ENCODE assay signal across 8 cellular contexts in the genomic region with DNA sequence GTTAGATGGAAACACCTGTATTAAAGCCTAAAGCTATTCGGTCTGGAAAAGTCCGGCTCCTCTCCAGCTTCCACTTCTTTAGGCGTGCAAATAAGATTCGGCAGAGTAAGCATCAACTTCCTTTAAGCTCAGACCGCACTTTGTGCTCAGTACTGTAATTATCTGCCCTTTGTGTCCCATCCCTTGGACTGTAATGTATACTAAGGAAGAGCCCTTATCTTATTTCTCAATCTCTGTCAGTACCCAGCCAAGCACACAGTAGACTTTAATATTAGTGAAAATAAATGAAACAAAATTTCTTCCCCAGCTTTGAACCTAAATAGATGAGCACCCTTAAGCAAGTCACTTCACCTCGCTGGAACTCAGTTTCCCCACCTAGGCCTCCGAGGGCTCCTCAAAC. TPM values are rescaled to one million over a fixed set of nuclear protein-coding genes. Genes with fewer than 3 reads are reported as not detected.
DNase-seq lines count a peak whose midpoint lies in the region; ATAC-seq and TF ChIP-seq lines count a peak whose summit lies in the region.

No MANE protein-coding gene starts in this region.

- H3K4me1 Mint-ChIP-seq in activated CD4-positive, alpha-beta T cell treated with anti-CD3 and anti-CD28 coated beads for 36 hours = peaks cover 41% of the 10 kb centered on the region
- peaks cover 58% of the 10 kb centered on the region for H3K4me1 Mint-ChIP-seq in activated CD4-positive, alpha-beta memory T cell treated with anti-CD3 and anti-CD28 coated beads, Interleukin-2, amount 10 ng/mL, durations not matched to agents 7 days and 5 days

- H3K4me3 ChIP-seq in heart left ventricle (peak overlapping the region; percentile 55 to 80 (median 72)), rectal smooth muscle tissue (ENCODE audit: low read length) (peak overlapping the region; percentile 94)

- peak; percentile 24 for ATAC-seq in activated CD4-positive, alpha-beta T cell treated with anti-CD3 and anti-CD28 coated beads for 36 hours
- peak; percentile 8 for ATAC-seq in HG03457 (IDR thresholded peaks at IDR 0.05; ENCODE audit: unreplicated experiment)
- peak in 3 of 4 donors; percentile 10 to 44 (median 35) for ATAC-seq in heart left ventricle

- peaks cover 4 to 51% (median 24%) of the 10 kb centered on the region in 12 donors for H3K4me1 ChIP-seq in heart left ventricle
- peaks cover 3% of the 10 kb centered on the region for H3K4me1 ChIP-seq in rectal smooth muscle tissue (ENCODE audit: control insufficient read depth, insufficient read depth, low read length)

- no peak for DNase-seq in activated CD4-positive, alpha-beta T cell treated with anti-CD3 and anti-CD28 coated beads for 36 hours
- no peak for DNase-seq in activated CD4-positive, alpha-beta T cell treated with anti-CD3 and anti-CD28 coated beads, Interleukin-2, amount 50 U/mL, for 48 hours
- DNase-seq in activated CD4-positive, alpha-beta memory T cell treated with anti-CD3 and anti-CD28 coated beads, Interleukin-2, amount 10 ng/mL, durations not matched to agents 7 days and 5 days = no peak
- no peak for DNase-seq in heart left ventricle
- no peak for DNase-seq in OCI-M2 (lab: John Stamatoyannopoulos, UW; ENCODE audit: unreplicated experiment)
- DNase-seq in cerebellar nuclear complex (lab: John Stamatoyannopoulos, UW) = no peak

- TF ChIP-seq CTCF in heart left ventricle (IDR thresholded peaks at IDR 0.05) = no peak

- H3K9ac ChIP-seq in rectal smooth muscle tissue (ENCODE audit: low read length) = peak overlapping the region; percentile 88

- CTCF ChIA-PET in activated CD4-positive, alpha-beta T cell treated with anti-CD3 and anti-CD28 coated beads for 36 hours (lab: Charles Lee) = interaction anchor here (0.7 to 4.1 kb wide), 14 partner anchors 9 to 507 kb away, joined by 3 to 41 read pairs (median 4); partner anchors contain the start of genes ACO1, NDUFB6, SMIM27 and TOPORS
- CTCF ChIA-PET in activated CD4-positive, alpha-beta memory T cell treated with anti-CD3 and anti-CD28 coated beads, Interleukin-2, amount 10 ng/mL, durations not matched to agents 7 days and 5 days (lab: Charles Lee) = interaction anchor here (1.0 to 3.7 kb wide), 14 partner anchors 14 to 147 kb away, joined by 3 to 71 read pairs (median 6); partner anchors contain the start of genes ACO1, NDUFB6, SMIM27 and TOPORS

- H3K9me3 Mint-ChIP-seq in activated CD4-positive, alpha-beta T cell treated with anti-CD3 and anti-CD28 coated beads for 36 hours (ENCODE audit: low read depth) = peaks cover 8% of the 10 kb centered on the region
- H3K9me3 Mint-ChIP-seq in activated CD4-positive, alpha-beta memory T cell treated with anti-CD3 and anti-CD28 coated beads, Interleukin-2, amount 10 ng/mL, durations not matched to agents 7 days and 5 days = peaks cover 11% of the 10 kb centered on the region

- H3K36me3 ChIP-seq in heart left ventricle = peaks cover 0 to 8% (median 0%) of the 10 kb centered on the region in 9 donors
- no peaks in the 10 kb centered on the region for H3K36me3 ChIP-seq in rectal smooth muscle tissue (ENCODE audit: control insufficient read depth, insufficient read depth, low read length)

- H3K36me3 Mint-ChIP-seq in activated CD4-positive, alpha-beta T cell treated with anti-CD3 and anti-CD28 coated beads for 36 hours (ENCODE audit: low read depth) = peaks cover 24% of the 10 kb centered on the region
- H3K36me3 Mint-ChIP-seq in activated CD4-positive, alpha-beta memory T cell treated with anti-CD3 and anti-CD28 coated beads, Interleukin-2, amount 10 ng/mL, durations not matched to agents 7 days and 5 days (ENCODE audit: low read depth) = peaks cover 45% of the 10 kb centered on the region

- intact Hi-C loops in activated CD4-positive, alpha-beta T cell treated with anti-CD3 and anti-CD28 coated beads for 36 hours (cut with DNase I, micrococcal nuclease) = loop anchor here in 1 of 2 experiments (10.0 kb wide), 1 partner anchor 639 kb away; the partner anchor contains the start of gene B4GALT1
- intact Hi-C loops in heart left ventricle (cut with DNase I) = loop anchor here in 5 of 10 donors (5.0 to 10.0 kb wide), 7 partner anchors 49 to 151 kb away; partner anchors contain the start of genes ACO1 (in 2 of the 5) and NDUFB6 (in 1 of the 5)

- H3K27ac ChIP-seq in heart left ventricle (peak overlapping the region; percentile 43 to 95 (median 84)), rectal smooth muscle tissue (ENCODE audit: low read depth, low read length) (peak overlapping the region; percentile 92)

- WGBS in heart left ventricle, 4 donors = 21 to 25% (median 22%) methylated on average over 7 of the region's 7 CpGs

- no peaks in the 10 kb centered on the region for H3K27me3 Mint-ChIP-seq in activated CD4-positive, alpha-beta T cell treated with anti-CD3 and anti-CD28 coated beads for 36 hours
- no peaks in the 10 kb centered on the region for H3K27me3 Mint-ChIP-seq in activated CD4-positive, alpha-beta memory T cell treated with anti-CD3 and anti-CD28 coated beads, Interleukin-2, amount 10 ng/mL, durations not matched to agents 7 days and 5 days

- TF ChIP-seq POLR2A in heart left ventricle (IDR thresholded peaks at IDR 0.05) = no peak

- H3K27me3 ChIP-seq in heart left ventricle (no peaks in the 10 kb centered on the region), rectal smooth muscle tissue (ENCODE audit: control insufficient read depth, insufficient read depth, low read length) (no peaks in the 10 kb centered on the region)

- POLR2A ChIA-PET in activated CD4-positive, alpha-beta T cell treated with anti-CD3 and anti-CD28 coated beads for 36 hours (lab: Charles Lee) = interaction anchor here (0.8 to 1.5 kb wide), 5 partner anchors 19 to 499 kb away, joined by 3 to 9 read pairs (median 4); partner anchors contain the start of gene DNAJA1
- POLR2A ChIA-PET in activated CD4-positive, alpha-beta memory T cell treated with anti-CD3 and anti-CD28 coated beads, Interleukin-2, amount 10 ng/mL, durations not matched to agents 7 days and 5 days (lab: Charles Lee) = interaction anchor here (0.5 to 3.7 kb wide), 13 partner anchors 9 to 762 kb away, joined by 3 to 57 read pairs (median 5); partner anchors contain the start of genes ACO1, APTX, DNAJA1 and NDUFB6

- peak overlapping the region; percentile 80 for H3K4me3 Mint-ChIP-seq in activated CD4-positive, alpha-beta T cell treated with anti-CD3 and anti-CD28 coated beads for 36 hours
- H3K4me3 Mint-ChIP-seq in activated CD4-positive, alpha-beta memory T cell treated with anti-CD3 and anti-CD28 coated beads, Interleukin-2, amount 10 ng/mL, durations not matched to agents 7 days and 5 days = peak overlapping the region; percentile 96

- peak overlapping the region; percentile 90 for H3K27ac Mint-ChIP-seq in activated CD4-positive, alpha-beta T cell treated with anti-CD3 and anti-CD28 coated beads for 36 hours
- peak overlapping the region; percentile 88 for H3K27ac Mint-ChIP-seq in activated CD4-positive, alpha-beta memory T cell treated with anti-CD3 and anti-CD28 coated beads, Interleukin-2, amount 10 ng/mL, durations not matched to agents 7 days and 5 days

- H3K9me3 ChIP-seq in heart left ventricle = no peaks in the 10 kb centered on the region

RNA-seq across cellular contexts. Expression of gene RIGI, which starts 0.5 kb away (rescaled TPM):
- total RNA-seq in activated CD4-positive, alpha-beta T cell treated with anti-CD3 and anti-CD28 coated beads for 36 hours = 1 to 10 TPM; 8.9 to 9.7 TPM
- total RNA-seq in activated CD4-positive, alpha-beta memory T cell treated with anti-CD3 and anti-CD28 coated beads, Interleukin-2, amount 10 ng/mL, durations not matched to agents 7 days and 5 days = 10 to 100 TPM; 32.4 to 33.7 TPM
- total RNA-seq in heart left ventricle = 10 to 100 TPM in 1 of 9 donors, 1 to 10 TPM in 8; 2.0 to 18.5 (median 4.4) TPM
- polyA plus RNA-seq in heart left ventricle = 1 to 10 TPM; 1.8 to 1.9 TPM

RNA-seq across cellular contexts. Expression of gene SMIM27, which starts 26.6 kb away (rescaled TPM):
- total RNA-seq in activated CD4-positive, alpha-beta T cell treated with anti-CD3 and anti-CD28 coated beads for 36 hours = 10 to 100 TPM; 16.1 to 19.5 TPM
- total RNA-seq in activated CD4-positive, alpha-beta memory T cell treated with anti-CD3 and anti-CD28 coated beads, Interleukin-2, amount 10 ng/mL, durations not matched to agents 7 days and 5 days = 10 to 100 TPM; 27.3 to 30.1 TPM
- total RNA-seq in heart left ventricle = 10 to 100 TPM in 7 of 9 donors, 1 to 10 TPM in 2; 4.1 to 26.5 (median 15.1) TPM
- polyA plus RNA-seq in heart left ventricle = 1 to 10 TPM; 4.8 TPM

RNA-seq across cellular contexts. Expression of gene TOPORS, which starts 26.9 kb away (rescaled TPM):
- 10 to 100 TPM; 14.4 to 18.9 TPM for total RNA-seq in activated CD4-positive, alpha-beta T cell treated with anti-CD3 and anti-CD28 coated beads for 36 hours
- total RNA-seq in activated CD4-positive, alpha-beta memory T cell treated with anti-CD3 and anti-CD28 coated beads, Interleukin-2, amount 10 ng/mL, durations not matched to agents 7 days and 5 days = 10 to 100 TPM; 12.2 to 12.7 TPM
- total RNA-seq in heart left ventricle = 10 to 100 TPM in 5 of 9 donors, 1 to 10 TPM in 4; 7.5 to 11.1 (median 10.5) TPM
- polyA plus RNA-seq in heart left ventricle = 1 to 10 TPM; 4.1 to 7.8 TPM

RNA-seq across cellular contexts. Expression of gene NDUFB6, which starts 47.5 kb away (rescaled TPM):
- total RNA-seq in activated CD4-positive, alpha-beta T cell treated with anti-CD3 and anti-CD28 coated beads for 36 hours = 10 to 100 TPM; 29.6 to 67.0 TPM
- total RNA-seq in activated CD4-positive, alpha-beta memory T cell treated with anti-CD3 and anti-CD28 coated beads, Interleukin-2, amount 10 ng/mL, durations not matched to agents 7 days and 5 days = 10 to 100 TPM; 42.7 to 45.1 TPM
- total RNA-seq in heart left ventricle = 100 to 1,000 TPM in 7 of 9 donors, 10 to 100 TPM in 2; 74.6 to 209 (median 125) TPM
- 100 to 1,000 TPM in 1 of 2 donors, 10 to 100 TPM in 1; 89.2 to 149 TPM for polyA plus RNA-seq in heart left ventricle
